ENCODE assay signal across 13 cellular contexts in genomic region chr22:50272103-50272782, GRCh38. TPM values are rescaled to one million over a fixed set of nuclear protein-coding genes. Genes with fewer than 3 reads are reported as not detected.
DNase-seq lines count a peak whose midpoint lies in the region; ATAC-seq and TF ChIP-seq lines count a peak whose summit lies in the region.
"Had no signal": no experiment of that assay in that cellular context is flagged by ENCODE, and none has a peak within 500 bp of the region (broad histone marks: within the 10 kb centered on the region; RNA-seq: fewer than 3 reads in every experiment).

No MANE protein-coding gene starts in this region.

- H4K20me1 ChIP-seq in hepatocyte (ENCODE audit: insufficient read depth, poor library complexity, severe bottlenecking) = peaks cover 2% of the 10 kb centered on the region

- peaks cover 6% of the 10 kb centered on the region for H3K27me3 Mint-ChIP-seq in activated CD4-positive, alpha-beta T cell treated with anti-CD3 and anti-CD28 coated beads, Interleukin-2, amount 10 ng/mL, durations not matched to agents 24 days and 14 days

- no peak for TF ChIP-seq EP300 in upper lobe of left lung (IDR thresholded peaks at IDR 0.05)

- H2AFZ ChIP-seq in hepatocyte = no peak overlapping the region

- 46% methylated on average over 13 of the region's 21 CpGs for WGBS in hepatocyte (ENCODE audit: low lambda C conversion rate, missing lambda C conversion rate)
- 43 to 52% methylated on average over 11 to 21 of the region's 21 CpGs for WGBS in upper lobe of left lung, 2 donors

- H3K9ac ChIP-seq in SK-N-MC (ENCODE audit: insufficient read length) = no peak overlapping the region

- H3K4me3 ChIP-seq in SK-N-MC (peak overlapping the region; percentile 81; the same call in 1 of the 2 replicates), hepatocyte (no peak overlapping the region), upper lobe of left lung (peak overlapping the region in 3 of 4 donors; percentile 46 to 65 (median 61))

- peak overlapping the region; percentile 32 for H3K4me3 Mint-ChIP-seq in activated CD4-positive, alpha-beta T cell treated with anti-CD3 and anti-CD28 coated beads, Interleukin-2, amount 10 ng/mL, durations not matched to agents 24 days and 14 days
- H3K4me3 Mint-ChIP-seq: activated CD4-positive, alpha-beta T cell treated with anti-CD3 and anti-CD28 coated beads, Interleukin-2, amount 10 ng/mL, durations not matched to agents 7 days and 5 days; activated naive CD4-positive, alpha-beta T cell treated with anti-CD3 and anti-CD28 coated beads for 36 hours had no signal

- intact Hi-C loops in activated CD4-positive, alpha-beta T cell treated with anti-CD3 and anti-CD28 coated beads, Interleukin-2, amount 10 ng/mL, durations not matched to agents 24 days and 14 days (cut with micrococcal nuclease) = loop anchor here (5.0 kb wide), 1 partner anchor 35 kb away; the partner anchor contains the start of gene PLXNB2

- DNase-seq in activated CD4-positive, alpha-beta T cell treated with anti-CD3 and anti-CD28 coated beads, Interleukin-2, amount 10 ng/mL, durations not matched to agents 24 days and 14 days = no peak
- DNase-seq in activated CD4-positive, alpha-beta T cell treated with anti-CD3 and anti-CD28 coated beads for 4 hours = no peak
- DNase-seq in SK-N-MC (ENCODE audit: low read depth, low spot score) (no peak), hepatocyte (ENCODE audit: low spot score) (no peak), upper lobe of left lung (no peak), GM20000 (ENCODE audit: low spot score) (no peak), NCI-H2107 (lab: John Stamatoyannopoulos, UW) (no peak)
- DNase-seq: NCI-H1436 treated with DMSO at 0.1 percent for 48 hours had no signal

- TF ChIP-seq CTCF in hepatocyte (IDR thresholded peaks at IDR 0.05; ENCODE audit: poor library complexity) (no peak), upper lobe of left lung (IDR thresholded peaks at IDR 0.05) (peak in 1 of 6 experiments; percentile 8), GM20000 (IDR thresholded peaks at IDR 0.05; ENCODE audit: extremely low read depth, missing control alignments) (no peak)

- no peaks in the 10 kb centered on the region for H3K9me2 ChIP-seq in hepatocyte (replicated peaks; ENCODE audit: insufficient read depth)

- H3K27me3 ChIP-seq in hepatocyte = peaks cover 28% of the 10 kb centered on the region
- peaks cover 0 to 10% (median 2%) of the 10 kb centered on the region in 4 donors for H3K27me3 ChIP-seq in upper lobe of left lung

- ATAC-seq in upper lobe of left lung (ENCODE audit: low FRiP score in 2 of 2) (no peak), GM18517 (IDR thresholded peaks at IDR 0.05; ENCODE audit: unreplicated experiment) (no peak)

- no peaks in the 10 kb centered on the region for H3K36me3 Mint-ChIP-seq in activated CD4-positive, alpha-beta T cell treated with anti-CD3 and anti-CD28 coated beads, Interleukin-2, amount 10 ng/mL, durations not matched to agents 24 days and 14 days (ENCODE audit: low read depth)
- H3K36me3 Mint-ChIP-seq: natural killer cell treated with Interleukin-12 subunit alpha and Interleukin-12 subunit beta and Interleukin-15 and Interleukin-18, amount 100 ng/mL, for 72 hours had no signal

- H3K9me3 Mint-ChIP-seq in activated CD4-positive, alpha-beta T cell treated with anti-CD3 and anti-CD28 coated beads, Interleukin-2, amount 10 ng/mL, durations not matched to agents 24 days and 14 days = no peaks in the 10 kb centered on the region
- H3K9me3 Mint-ChIP-seq: activated CD4-positive, alpha-beta T cell treated with anti-CD3 and anti-CD28 coated beads, Interleukin-2, amount 10 ng/mL, durations not matched to agents 7 days and 5 days; activated naive CD4-positive, alpha-beta T cell treated with anti-CD3 and anti-CD28 coated beads for 36 hours; natural killer cell treated with Interleukin-12 subunit alpha and Interleukin-12 subunit beta and Interleukin-15 and Interleukin-18, amount 100 ng/mL, for 72 hours had no signal

- no peak for TF ChIP-seq POLR2A in upper lobe of left lung (IDR thresholded peaks at IDR 0.05)

- no peaks in the 10 kb centered on the region for H3K79me2 ChIP-seq in hepatocyte

- no peaks in the 10 kb centered on the region for H3K9me3 ChIP-seq in SK-N-MC (ENCODE audit: low read depth, low read length)
- no peaks in the 10 kb centered on the region for H3K9me3 ChIP-seq in hepatocyte (ENCODE audit: low read depth)
- H3K9me3 ChIP-seq in upper lobe of left lung = no peaks in the 10 kb centered on the region

- H3K27ac Mint-ChIP-seq in activated CD4-positive, alpha-beta T cell treated with anti-CD3 and anti-CD28 coated beads, Interleukin-2, amount 10 ng/mL, durations not matched to agents 24 days and 14 days = no peak overlapping the region
- H3K27ac Mint-ChIP-seq: activated CD4-positive, alpha-beta T cell treated with anti-CD3 and anti-CD28 coated beads, Interleukin-2, amount 10 ng/mL, durations not matched to agents 7 days and 5 days; activated naive CD4-positive, alpha-beta T cell treated with anti-CD3 and anti-CD28 coated beads for 36 hours; natural killer cell treated with Interleukin-12 subunit alpha and Interleukin-12 subunit beta and Interleukin-15 and Interleukin-18, amount 100 ng/mL, for 72 hours had no signal

- H3K4me1 ChIP-seq in hepatocyte (ENCODE audit: insufficient read depth) (peaks cover 34% of the 10 kb centered on the region), upper lobe of left lung (peaks cover 47 to 72% (median 51%) of the 10 kb centered on the region in 4 donors)

- H3K27ac ChIP-seq in SK-N-MC = no peak overlapping the region
- no peak overlapping the region for H3K27ac ChIP-seq in hepatocyte
- H3K27ac ChIP-seq in upper lobe of left lung = peak overlapping the region in 2 of 4 donors; percentile 42 to 83
- H3K27ac ChIP-seq: HL-60 had no signal

- H3K4me1 Mint-ChIP-seq in activated CD4-positive, alpha-beta T cell treated with anti-CD3 and anti-CD28 coated beads, Interleukin-2, amount 10 ng/mL, durations not matched to agents 24 days and 14 days = peaks cover 13% of the 10 kb centered on the region

- H3K4me2 ChIP-seq in hepatocyte = peak overlapping the region; percentile 99

- H3K36me3 ChIP-seq in SK-N-MC (ENCODE audit: insufficient read depth, low read length) (peaks cover 22% of the 10 kb centered on the region; the same call in 1 of the 2 replicates), hepatocyte (replicated peaks; ENCODE audit: insufficient read depth, low read depth) (no peaks in the 10 kb centered on the region), upper lobe of left lung (peaks cover 9 to 27% (median 23%) of the 10 kb centered on the region in 4 donors)

RNA-seq across cellular contexts. Expression of gene MAPK11, which starts 2.1 kb away (rescaled TPM):
- total RNA-seq in activated CD4-positive, alpha-beta T cell treated with anti-CD3 and anti-CD28 coated beads, Interleukin-2, amount 10 ng/mL, durations not matched to agents 24 days and 14 days = 27.8 and 29.0 TPM in 2 replicates
- total RNA-seq in hepatocyte = 1.4 and 2.3 TPM in 2 replicates
- polyA plus RNA-seq in hepatocyte = 0.62 and 1.1 TPM in 2 replicates
- 10 to 100 TPM in 1 of 6 donors, 1 to 10 TPM in 5; 3.1 to 27.3 (median 8.6) TPM for total RNA-seq in upper lobe of left lung

RNA-seq across cellular contexts. Expression of gene MAPK12, which starts 10.8 kb away (rescaled TPM):
- 20.1 and 21.5 TPM in 2 replicates for total RNA-seq in activated CD4-positive, alpha-beta T cell treated with anti-CD3 and anti-CD28 coated beads, Interleukin-2, amount 10 ng/mL, durations not matched to agents 24 days and 14 days
- 12.5 and 13.8 TPM in 2 replicates for total RNA-seq in hepatocyte
- 33.8 and 51.4 TPM in 2 replicates for polyA plus RNA-seq in hepatocyte
- 10 to 100 TPM in 3 of 6 donors, 1 to 10 TPM in 3; 3.1 to 19.2 (median 10.1) TPM for total RNA-seq in upper lobe of left lung

RNA-seq across cellular contexts. Expression of gene HDAC10, which starts 21.2 kb away (rescaled TPM):
- 62.2 and 64.6 TPM in 2 replicates for total RNA-seq in activated CD4-positive, alpha-beta T cell treated with anti-CD3 and anti-CD28 coated beads, Interleukin-2, amount 10 ng/mL, durations not matched to agents 24 days and 14 days
- total RNA-seq in hepatocyte (21.5 and 23.8 TPM in 2 replicates), upper lobe of left lung (100 to 1,000 TPM in 1 of 6 donors, 10 to 100 TPM in 5; 33.0 to 202 (median 53.1) TPM)
- 30.2 and 40.5 TPM in 2 replicates for polyA plus RNA-seq in hepatocyte

RNA-seq across cellular contexts. Expression of gene TUBGCP6, which starts 27.4 kb away (rescaled TPM):
- total RNA-seq in activated CD4-positive, alpha-beta T cell treated with anti-CD3 and anti-CD28 coated beads, Interleukin-2, amount 10 ng/mL, durations not matched to agents 24 days and 14 days = 51.1 and 51.7 TPM in 2 replicates
- 14.0 and 26.2 TPM in 2 replicates for total RNA-seq in hepatocyte
- polyA plus RNA-seq in hepatocyte = 31.5 and 44.1 TPM in 2 replicates
- total RNA-seq in upper lobe of left lung = 100 to 1,000 TPM in 2 of 6 donors, 10 to 100 TPM in 4; 43.2 to 216 (median 52.4) TPM

RNA-seq across cellular contexts. Expression of gene PLXNB2, which starts 35.2 kb away (rescaled TPM):
- 9.0 and 9.5 TPM in 2 replicates for total RNA-seq in activated CD4-positive, alpha-beta T cell treated with anti-CD3 and anti-CD28 coated beads, Interleukin-2, amount 10 ng/mL, durations not matched to agents 24 days and 14 days
- 91.4 and 113 TPM in 2 replicates for total RNA-seq in hepatocyte
- polyA plus RNA-seq in hepatocyte = 147 and 158 TPM in 2 replicates
- 100 to 1,000 TPM; 218 to 407 (median 313) TPM for total RNA-seq in upper lobe of left lung
